In the genomic region with DNA sequence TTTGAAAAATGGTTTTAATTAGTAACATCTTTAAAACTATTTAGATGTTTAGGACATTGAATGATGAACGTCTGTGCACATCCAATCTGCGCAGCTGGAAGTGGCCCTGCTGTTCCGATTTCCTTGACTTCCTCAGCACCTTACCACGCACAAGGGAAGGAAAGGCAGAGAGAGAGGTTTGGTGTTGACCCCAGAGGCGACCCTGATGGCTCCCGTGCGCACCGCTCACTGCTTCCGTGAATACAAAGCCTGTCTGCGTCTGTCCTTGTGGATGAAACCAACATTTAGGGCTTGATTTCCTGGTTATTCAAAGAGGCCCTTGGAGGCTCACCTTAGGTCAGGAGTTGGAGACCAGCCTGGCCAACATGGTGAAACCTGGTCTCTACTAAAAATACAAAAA, we compare ENCODE assay signal across 33 cellular contexts. TPM values are rescaled to one million over a fixed set of nuclear protein-coding genes. Genes with fewer than 3 reads are reported as not detected.
"Had no signal": no experiment of that assay in that cellular context is flagged by ENCODE, and none has a peak within 500 bp of the region (broad histone marks: within the 10 kb centered on the region; RNA-seq: fewer than 3 reads in every experiment).

No MANE protein-coding gene starts in this region.

- H3K27ac ChIP-seq: brain microvascular endothelial cell, WERI-Rb-1 had no signal

- H3K4me1 ChIP-seq: Peyer's patch had no signal

- H3K4me3 ChIP-seq: Peyer's patch had no signal

- H3K9me3 ChIP-seq: Peyer's patch had no signal

- DNase-seq: activated CD4-positive, alpha-beta memory T cell treated with anti-CD3 and anti-CD28 coated beads, Interleukin-2, amount 10 ng/mL, durations not matched to agents 7 days and 5 days; activated CD4-positive, alpha-beta T cell treated with anti-CD3 and anti-CD28 coated beads for 1 hour; activated CD4-positive, alpha-beta T cell treated with anti-CD3 and anti-CD28 coated beads for 48 hours; activated CD4-positive, CD25-positive, alpha-beta regulatory T cell; activated CD8-positive, alpha-beta memory T cell treated with anti-CD3 and anti-CD28 coated beads for 24 hours; activated CD8-positive, alpha-beta memory T cell treated with anti-CD3 and anti-CD28 coated beads, Interleukin-2, amount 10 ng/mL, durations not matched to agents 7 days and 5 days; activated CD8-positive, alpha-beta memory T cell treated with anti-CD3 and anti-CD28 coated beads, Interleukin-2, amount 50 U/mL, for 48 hours; activated effector memory CD4-positive, alpha-beta T cell treated with Interleukin-2 at 50 U/mL for 16 hours; activated naive CD4-positive, alpha-beta T cell treated with anti-CD3 and anti-CD28 coated beads, Interleukin-2, amount 10 ng/mL, durations not matched to agents 7 days and 5 days; activated naive CD8-positive, alpha-beta T cell treated with anti-CD3 and anti-CD28 coated beads, Interleukin-2, amount 50 U/mL, for 24 hours; activated T-cell treated with anti-CD3 and anti-CD28 coated beads, Interleukin-2, amount 50 U/mL, for 48 hours; anterior cingulate cortex; brain microvascular endothelial cell; NCI-H1092 treated with DMSO at 0.1 percent for 48 hours; NCI-H1417; NCI-H146; NCI-H187; NCI-H2029 treated with DMSO at 0.1 percent for 48 hours; NCI-H2107; NCI-H2171; NCI-H510A; NCI-H526; NCI-H748 treated with DMSO at 0.1 percent for 48 hours; NK-92 treated with Interleukin-12 subunit alpha and Interleukin-12 subunit beta, amount 100 ng/mL, for 24 hours; PC-3; Peyer's patch; RPMI8226; SW 1271; T-helper 1 cell; T-helper 2 cell; T-helper 9 cell; WERI-Rb-1 had no signal

- H3K27me3 ChIP-seq: brain microvascular endothelial cell, Peyer's patch had no signal

- H3K36me3 ChIP-seq: brain microvascular endothelial cell, Peyer's patch, WERI-Rb-1 had no signal

- ATAC-seq: activated CD8-positive, alpha-beta memory T cell treated with anti-CD3 and anti-CD28 coated beads, Interleukin-2, amount 10 ng/mL, durations not matched to agents 7 days and 5 days; activated naive CD8-positive, alpha-beta T cell treated with anti-CD3 and anti-CD28 coated beads, Interleukin-2, amount 50 U/mL, for 24 hours; PC-3 had no signal

RNA-seq across cellular contexts. Expression of a gene that starts 8.5 kb away (rescaled TPM):
- total RNA-seq: M059J had no signal
